In genomic region chr19:56141416-56141992, GRCh38 we compare ENCODE assay signal across 8 cellular contexts. TPM values are rescaled to one million over a fixed set of nuclear protein-coding genes. Genes with fewer than 3 reads are reported as not detected.
A peak's percentile ranks its signal among the peaks of the same experiment; 100 is the strongest.
DNase-seq lines count a peak whose midpoint lies in the region; ATAC-seq and TF ChIP-seq lines count a peak whose summit lies in the region.

No MANE protein-coding gene starts in this region.

- H2AFZ ChIP-seq in PC-3 (ENCODE audit: low read length) = peak overlapping the region; percentile 91

- no peaks in the 10 kb centered on the region for H3K36me3 Mint-ChIP-seq in MCF 10A (ENCODE audit: insufficient read depth, unreplicated experiment)

- ATAC-seq in PC-3 (no peak), HG02981 (IDR thresholded peaks at IDR 0.05; ENCODE audit: unreplicated experiment) (no peak)

- H3K36me3 ChIP-seq in PC-3 (ENCODE audit: low read depth, low read length) (no peaks in the 10 kb centered on the region), uterus (no peaks in the 10 kb centered on the region)

- H3K27me3 ChIP-seq in PC-3 (ENCODE audit: low read length) (no peaks in the 10 kb centered on the region), mononuclear cell (ENCODE audit: insufficient read depth, low read length) (no peaks in the 10 kb centered on the region), uterus (no peaks in the 10 kb centered on the region)

- H3K27me3 Mint-ChIP-seq in MCF 10A (ENCODE audit: insufficient read depth, unreplicated experiment) = no peaks in the 10 kb centered on the region

- peak overlapping the region; percentile 86 for H3K27ac Mint-ChIP-seq in MCF 10A (ENCODE audit: low read depth, unreplicated experiment)

- H3K4me1 ChIP-seq in PC-3 (ENCODE audit: insufficient read depth, low read length) = peaks cover 21% of the 10 kb centered on the region
- H3K4me1 ChIP-seq in mononuclear cell (ENCODE audit: insufficient read depth, low read length) = peaks cover 43% of the 10 kb centered on the region
- no peaks in the 10 kb centered on the region for H3K4me1 ChIP-seq in uterus

- H3K27ac ChIP-seq in PC-3 (ENCODE audit: low read length) (peak overlapping the region; percentile 31), uterus (peak overlapping the region; percentile 93)

- H3F3A ChIP-seq in PC-3 (ENCODE audit: low read length, unreplicated experiment) = no peaks in the 10 kb centered on the region

- BruUV-seq in PC-3 (replicated peaks; lab: Mats Ljungman, UMichigan) (no TSS peak), MCF 10A (replicated peaks; lab: Mats Ljungman, UMichigan) (no TSS peak)

- intact Hi-C loops in PC-3 (cut with micrococcal nuclease) (loop anchor here (1.0 to 5.0 kb wide), 2 partner anchors 174 to 336 kb away; partner anchors contain the start of gene ZNF667), MCF 10A (cut with micrococcal nuclease) (loop anchor here (2.0 to 5.0 kb wide), 3 partner anchors 29 to 1679 kb away; partner anchors contain the start of gene LENG9), uterus (cut with DNase I; ENCODE audit: low total_unique reads) (no loop called here)

- H3K4me1 Mint-ChIP-seq in MCF 10A (ENCODE audit: insufficient read depth, unreplicated experiment) = peaks cover 36% of the 10 kb centered on the region

- H3K9me2 ChIP-seq in PC-3 (replicated peaks; ENCODE audit: low read length) = no peaks in the 10 kb centered on the region

- H3K9ac ChIP-seq in PC-3 (ENCODE audit: low read length) = peak overlapping the region; percentile 67

- CTCF ChIA-PET in PC-3 (lab: Charles Lee) (interaction anchor here (0.6 to 1.0 kb wide), 2 partner anchors 30 to 192 kb away, joined by 3 to 8 read pairs; no protein-coding TSS in a partner anchor), MCF 10A (lab: Yijun Ruan, JAX) (no interaction called here)

- H3K4me3 ChIP-seq in GM08714 (ENCODE audit: low read length) = peak overlapping the region; percentile 95
- H3K4me3 ChIP-seq in PC-3 (ENCODE audit: low read length) = peak overlapping the region; percentile 80
- H3K4me3 ChIP-seq in mononuclear cell (ENCODE audit: low read length) = peak overlapping the region; percentile 25
- H3K4me3 ChIP-seq in uterus = peak overlapping the region; percentile 57 to 66

- POLR2A ChIA-PET in PC-3 (lab: Charles Lee; ENCODE audit: unreplicated experiment) (no interaction called here), MCF 10A (lab: Yijun Ruan, JAX) (interaction anchor here (1.1 to 2.0 kb wide), 6 partner anchors 21 to 487 kb away, joined by 4 to 10 read pairs (median 6); partner anchors contain the start of genes U2AF2, ZNF787 and ZSCAN5A)

- H3K9me3 Mint-ChIP-seq in MCF 10A (ENCODE audit: unreplicated experiment) = no peaks in the 10 kb centered on the region

- in situ Hi-C loops in G401 (cut with HindIII; ENCODE audit: low sequenced_read_pairs) = no loop called here

- H3K79me2 ChIP-seq in PC-3 (ENCODE audit: low read length) = peaks cover 44% of the 10 kb centered on the region

- no peaks in the 10 kb centered on the region for H4K20me1 ChIP-seq in PC-3 (ENCODE audit: low read length)

- peak overlapping the region; percentile 83 for H3K4me3 Mint-ChIP-seq in MCF 10A (ENCODE audit: unreplicated experiment)

- H3K4me2 ChIP-seq in PC-3 (ENCODE audit: low read length) = peak overlapping the region; percentile 91

- TF ChIP-seq CTCF in PC-3 (conservative IDR thresholded peaks at IDR 0.05; ENCODE audit: low read depth, low read length) = no peak
- TF ChIP-seq CTCF in MCF 10A (IDR thresholded peaks at IDR 0.05; ENCODE audit: unreplicated experiment) = no peak
- TF ChIP-seq CTCF in uterus (IDR thresholded peaks at IDR 0.05) = no peak

- DNase-seq in PC-3 (no peak), MCF 10A (ENCODE audit: unreplicated experiment) (no peak), uterus (no peak), G401 (ENCODE audit: low spot score) (no peak), NCI-H1436 treated with DMSO at 0.1 percent for 48 hours (lab: John Stamatoyannopoulos, UW) (no peak)

- no peak for TF ChIP-seq POLR2A in uterus (IDR thresholded peaks at IDR 0.05)

- no peaks in the 10 kb centered on the region for H3K9me3 ChIP-seq in PC-3 (ENCODE audit: low read length)
- no peaks in the 10 kb centered on the region for H3K9me3 ChIP-seq in mononuclear cell (ENCODE audit: low read depth, low read length)
- H3K9me3 ChIP-seq in uterus = no peaks in the 10 kb centered on the region

RNA-seq across cellular contexts. Expression of gene ZNF444, which starts 0.4 kb away (rescaled TPM):
- 40.0 and 65.0 TPM in 2 replicates for total RNA-seq in PC-3 (2014; rRNA removed)
- 26.6 and 28.1 TPM in 2 replicates for total RNA-seq in MCF 10A (2022)
- 4.1 TPM for total RNA-seq in mononuclear cell
- total RNA-seq in uterus = 10 to 100 TPM in 3 of 4 donors, 1 to 10 TPM in 1; 5.3 to 38.9 (median 21.0) TPM
- total RNA-seq in G401 (2014; rRNA removed; shearing (Covaris generic)) = 30.2 and 36.6 TPM in 2 replicates

RNA-seq across cellular contexts. Expression of gene ZNF787, which starts 20.4 kb away (rescaled TPM):
- total RNA-seq in PC-3 (2014; rRNA removed) (111 and 185 TPM in 2 replicates), MCF 10A (2022) (58.2 and 68.6 TPM in 2 replicates), mononuclear cell (25.0 TPM), uterus (10 to 100 TPM in 2 of 4 donors, 1 to 10 TPM in 1, not detected in 1; 3.3 to 32.1 (median 21.5) TPM)
- total RNA-seq in G401 (2014; rRNA removed; shearing (Covaris generic)) = 55.8 and 56.1 TPM in 2 replicates

RNA-seq across cellular contexts. Expression of gene GALP, which starts 34.3 kb away (rescaled TPM):
- not detected in 2 replicates for total RNA-seq in PC-3 (2014; rRNA removed)
- total RNA-seq in MCF 10A (2022) = not detected in 2 replicates
- total RNA-seq in mononuclear cell = not detected
- not detected for total RNA-seq in uterus
- total RNA-seq in G401 (2014; rRNA removed; shearing (Covaris generic)) = not detected in 2 replicates

RNA-seq across cellular contexts. Expression of gene ZSCAN5B, which starts 56.1 kb away (rescaled TPM):
- total RNA-seq in PC-3 (2014; rRNA removed) = not detected in 2 replicates
- total RNA-seq in MCF 10A (2022) = not detected in 2 replicates
- not detected for total RNA-seq in mononuclear cell
- total RNA-seq in uterus = not detected
- total RNA-seq in G401 (2014; rRNA removed; shearing (Covaris generic)) = not detected in 2 replicates

Comparison
In these comparisons a context has a peak if more than half of its experiments do, and no peak if none do; other contexts are left out.
1. H3K4me3 ChIP-seq: peak in every context shown above with its lines; median percentile 95 in GM08714; 80 in PC-3; 62 in uterus; 25 in mononuclear cell.